8 cellular contexts compared by ENCODE assay signal in genomic region chr7:19713676-19714075, GRCh38. TPM values are rescaled to one million over a fixed set of nuclear protein-coding genes. Genes with fewer than 3 reads are reported as not detected.
A peak's percentile ranks its signal among the peaks of the same experiment; 100 is the strongest.
DNase-seq lines count a peak whose midpoint lies in the region; ATAC-seq, FAIRE-seq and TF ChIP-seq lines count a peak whose summit lies in the region.

No MANE protein-coding gene starts in this region.

- no peak overlapping the region for H3K4me3 ChIP-seq in HFF-Myc (replicated peaks; ENCODE audit: low read depth, low read length)
- H3K4me3 ChIP-seq in RWPE2 (ENCODE audit: severe bottlenecking) = no peak overlapping the region
- H3K4me3 ChIP-seq in bronchial epithelial cell (ENCODE audit: low read depth, low read length) = no peak overlapping the region

- H3K4me1 Mint-ChIP-seq in memory B cell = peaks cover 8% of the 10 kb centered on the region

- FAIRE-seq in D721Med (lab: Jason Lieb, UNC) (peak; percentile 69), bronchial epithelial cell (lab: Jason Lieb, UNC) (no peak), urothelium cell line (lab: Jason Lieb, UNC) (no peak)

- H3K4me3 Mint-ChIP-seq in memory B cell = no peak overlapping the region

- no peaks in the 10 kb centered on the region for H3K9me3 Mint-ChIP-seq in memory B cell

- H3K27me3 Mint-ChIP-seq in memory B cell = no peaks in the 10 kb centered on the region

- no peaks in the 10 kb centered on the region for H3K4me1 ChIP-seq in RWPE2 (ENCODE audit: insufficient read depth, poor library complexity, severe bottlenecking)

- peak overlapping the region; percentile 15 for H3K27ac Mint-ChIP-seq in memory B cell

- ATAC-seq in RWPE2 (ENCODE audit: low read depth) (peak; percentile 46; the same call in 1 of the 3 replicates), memory B cell (ENCODE audit: low read depth) (no peak), GM19395 (IDR thresholded peaks at IDR 0.05; ENCODE audit: unreplicated experiment) (no peak)

- TF ChIP-seq CTCF in D721Med (IDR thresholded peaks at IDR 0.05; ENCODE audit: insufficient read depth, missing control alignments) (peak; percentile 50), HFF-Myc (IDR thresholded peaks at IDR 0.05; ENCODE audit: low read depth, low read length, missing control alignments) (peak; percentile 26), RWPE2 (IDR thresholded peaks at IDR 0.05; ENCODE audit: poor library complexity, severe bottlenecking) (peak; percentile 73), bronchial epithelial cell (IDR thresholded peaks at IDR 0.05; ENCODE audit: insufficient read depth, low read length, severe bottlenecking) (peak; percentile 45)

- H3K36me3 ChIP-seq in RWPE2 (ENCODE audit: low read depth) = no peaks in the 10 kb centered on the region
- no peaks in the 10 kb centered on the region for H3K36me3 ChIP-seq in bronchial epithelial cell (ENCODE audit: control insufficient read depth, insufficient read depth, low read length)

- no peaks in the 10 kb centered on the region for H3K9me3 ChIP-seq in RWPE2 (ENCODE audit: severe bottlenecking)

- no peak overlapping the region for H3K27ac ChIP-seq in RWPE2 (ENCODE audit: poor library complexity, severe bottlenecking)

- no peak for DNase-seq in D721Med (ENCODE audit: insufficient read length, low spot score)
- DNase-seq in HFF-Myc (ENCODE audit: extremely low read depth, low read depth) = no peak
- no peak for DNase-seq in RWPE2 (ENCODE audit: low spot score)
- peak; percentile 54 for DNase-seq in bronchial epithelial cell (ENCODE audit: low read depth)
- DNase-seq in memory B cell (ENCODE audit: low spot score in 2 of 2) = peak; percentile 42 to 44
- peak; percentile 17 for DNase-seq in urothelium cell line (ENCODE audit: low spot score)
- DNase-seq in AG08395 (ENCODE audit: low spot score) = no peak

- no peaks in the 10 kb centered on the region for H3K27me3 ChIP-seq in RWPE2 (ENCODE audit: insufficient read depth, poor library complexity, severe bottlenecking)
- no peaks in the 10 kb centered on the region for H3K27me3 ChIP-seq in bronchial epithelial cell (ENCODE audit: control insufficient read depth, insufficient read depth, low read length)

- no peaks in the 10 kb centered on the region for H3K36me3 Mint-ChIP-seq in memory B cell

RNA-seq across cellular contexts. Expression of gene POLR1F, which starts 4.8 kb away (rescaled TPM):
- 12.3 and 21.1 TPM in 2 replicates for total RNA-seq in bronchial epithelial cell

RNA-seq across cellular contexts. Expression of gene TMEM196, which starts 59.7 kb away (rescaled TPM):
- not detected in 2 replicates for total RNA-seq in bronchial epithelial cell

Comparison
In these comparisons a context has a peak if more than half of its experiments do, and no peak if none do; other contexts are left out.
1. DNase-seq: peak in bronchial epithelial cell (single experiment), memory B cell (2 of 2) and urothelium cell line (single experiment); none in D721Med (single experiment), HFF-Myc (single experiment), RWPE2 (single experiment) and AG08395 (single experiment).
2. Peak in every context shown above with its lines, with median percentiles within 50 percentile points of each other: CTCF ChIP-seq.